In the genomic region with DNA sequence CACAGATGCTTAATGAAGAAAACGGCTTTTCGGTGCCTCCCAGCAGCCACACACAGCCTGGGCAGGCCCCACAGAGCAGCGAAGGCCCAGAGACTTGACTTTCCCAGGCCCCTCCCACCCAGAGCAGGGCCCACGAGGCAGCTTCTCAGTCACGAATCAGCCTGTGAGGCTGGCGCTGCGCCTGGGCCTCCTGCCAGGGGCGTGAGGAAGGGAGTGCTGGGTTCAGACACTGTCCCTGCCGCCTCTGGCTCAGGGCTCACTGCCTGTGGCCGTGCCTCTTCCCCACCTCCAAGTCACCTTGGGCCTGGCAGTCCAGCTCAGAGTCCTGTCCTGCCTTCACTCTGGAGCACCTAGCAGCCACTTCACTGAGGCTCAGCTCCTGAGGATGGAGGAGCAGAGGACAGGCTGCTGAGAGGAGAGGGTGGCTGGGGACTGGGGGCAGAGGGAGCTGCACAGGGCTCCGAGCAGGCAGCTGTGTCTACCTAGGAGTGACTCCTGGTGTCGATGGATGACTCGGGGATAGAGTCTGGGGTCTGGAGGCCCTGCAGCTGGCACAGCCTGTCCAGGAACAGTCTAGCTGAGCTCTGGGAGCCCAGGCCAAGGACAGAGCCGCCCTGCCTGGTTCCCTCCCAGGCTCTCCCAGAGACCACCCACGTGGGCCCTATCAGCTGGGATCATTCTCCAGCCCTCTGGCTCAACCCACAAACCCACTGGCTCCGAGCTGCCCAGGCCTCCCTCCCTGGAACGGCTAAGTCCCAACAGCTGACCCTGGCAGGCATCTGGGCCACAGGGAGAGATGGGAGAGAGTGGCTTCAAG, we compare ENCODE assay signal across 7 cellular contexts. TPM values are rescaled to one million over a fixed set of nuclear protein-coding genes. Genes with fewer than 3 reads are reported as not detected.
DNase-seq lines count a peak whose midpoint lies in the region; ATAC-seq lines count a peak whose summit lies in the region.

No MANE protein-coding gene starts in this region.

- no peaks in the 10 kb centered on the region for H3K36me3 ChIP-seq in HAP-1 (replicated peaks)

- no peaks in the 10 kb centered on the region for H3K27me3 ChIP-seq in HAP-1 (ENCODE audit: low read depth)

- H3K9me3 ChIP-seq in HAP-1: no peaks in the 10 kb centered on the region

- H3K4me1 ChIP-seq in HAP-1: no peaks in the 10 kb centered on the region

- in situ Hi-C loops in HAP-1 (cut with MboI; ENCODE audit: low sequenced_read_pairs): no loop called here

- peak; percentile 96 for DNase-seq in EH (ENCODE audit: low read depth)
- peak; percentile 35 to 87 for DNase-seq in NCI-H446 (lab: John Stamatoyannopoulos, UW)
- DNase-seq in central memory CD4-positive, alpha-beta T cell: peak; percentile 18
- peak; percentile 89 to 93 for DNase-seq in left colon
- peak; percentile 56 for DNase-seq in stimulated activated CD8-positive, alpha-beta memory T cell treated with anti-CD3 and anti-CD28 coated beads, Interleukin-4, amount 100 ng/mL, for 48 hours
- DNase-seq in HAP-1 (ENCODE audit: low spot score in 2 of 2): no peak

- ATAC-seq in left colon (peak; percentile 88), GM21825 (IDR thresholded peaks at IDR 0.05; ENCODE audit: unreplicated experiment) (no peak)

- intact Hi-C loops in left colon (cut with DNase I, micrococcal nuclease): no loop called here

- H3K4me3 ChIP-seq in HAP-1: no peak overlapping the region

RNA-seq across cellular contexts. Expression of gene FOSL2, which starts 36.4 kb away (rescaled TPM):
- total RNA-seq in left colon: 100 to 1,000 TPM; 142 to 197 TPM

Comparison
In these comparisons a context has a peak if more than half of its experiments do, and no peak if none do; other contexts are left out.
1. DNase-seq: peak in EH (single experiment), NCI-H446 (2 of 2), central memory CD4-positive, alpha-beta T cell (single experiment), left colon (2 of 2) and stimulated activated CD8-positive, alpha-beta memory T cell treated with anti-CD3 and anti-CD28 coated beads, Interleukin-4, amount 100 ng/mL, for 48 hours (single experiment); none in HAP-1 (0 of 2).